ENCODE assay signal across 12 cellular contexts in genomic region chr6:4460595-4461475, GRCh38.
DNase-seq lines count a peak whose midpoint lies in the region; ATAC-seq and TF ChIP-seq lines count a peak whose summit lies in the region.
"Had no signal": no experiment of that assay in that cellular context is flagged by ENCODE, and none has a peak within 500 bp of the region (broad histone marks: within the 10 kb centered on the region; RNA-seq: fewer than 3 reads in every experiment).

No MANE protein-coding gene starts in this region.

- H3K4me1 Mint-ChIP-seq in neural progenitor cell = peaks cover 23% of the 10 kb centered on the region
- H3K4me1 Mint-ChIP-seq in naive thymus-derived CD8-positive, alpha-beta T cell = no peaks in the 10 kb centered on the region
- H3K4me1 Mint-ChIP-seq: stimulated activated effector memory CD8-positive, alpha-beta T cell treated with anti-CD3 and anti-CD28 coated beads, Interleukin-12 subunit alpha, Interleukin-12 subunit beta, amount 100 ng/mL, for 72 hours had no signal

- POLR2A ChIA-PET in naive thymus-derived CD8-positive, alpha-beta T cell (lab: Charles Lee) = no interaction called here

- H3K27me3 ChIP-seq in ascending aorta (no peaks in the 10 kb centered on the region), gastroesophageal sphincter (no peaks in the 10 kb centered on the region), neural progenitor cell (no peaks in the 10 kb centered on the region)

- DNase-seq in ascending aorta (ENCODE audit: low spot score in 2 of 2) (peak; percentile 9 to 81), neural progenitor cell (ENCODE audit: low spot score) (peak; percentile 54), ureter (ENCODE audit: low spot score) (peak; percentile 77)
- DNase-seq in activated CD4-positive, alpha-beta T cell treated with anti-CD3 and anti-CD28 coated beads for 1 hour = no peak
- DNase-seq in naive thymus-derived CD8-positive, alpha-beta T cell = no peak
- DNase-seq: activated T-cell treated with anti-CD3 and anti-CD28 coated beads, Interleukin-2, amount 50 U/mL, for 4 hours had no signal

- peaks cover 2% of the 10 kb centered on the region for H3K9me3 Mint-ChIP-seq in neural progenitor cell
- H3K9me3 Mint-ChIP-seq in naive thymus-derived CD8-positive, alpha-beta T cell = peaks cover 0 to 3% (median 0%) of the 10 kb centered on the region in 9 donors
- H3K9me3 Mint-ChIP-seq: activated T-cell treated with anti-CD3 and anti-CD28 coated beads, Interleukin-2, amount 50 U/mL, for 4 hours; stimulated activated effector memory CD8-positive, alpha-beta T cell treated with anti-CD3 and anti-CD28 coated beads, Interleukin-12 subunit alpha, Interleukin-12 subunit beta, amount 100 ng/mL, for 72 hours; T-helper 1 cell treated with Interleukin-12 subunit alpha and Interleukin-12 subunit beta and Interleukin-4 antibody, amounts not matched to agents 30 μg/mL and 1 μg/mL, for 36 hours had no signal

- TF ChIP-seq EP300 in gastroesophageal sphincter (IDR thresholded peaks at IDR 0.05) = no peak

- peak overlapping the region; percentile 2 for H3K4me2 ChIP-seq in neural progenitor cell

- peak overlapping the region in 1 of 2 donors; percentile 27 for H3K4me3 ChIP-seq in ascending aorta
- H3K4me3 ChIP-seq in gastroesophageal sphincter = no peak overlapping the region
- H3K4me3 ChIP-seq in neural progenitor cell = no peak overlapping the region

- ATAC-seq in gastroesophageal sphincter (peak; percentile 94), HG03175 (IDR thresholded peaks at IDR 0.05; ENCODE audit: unreplicated experiment) (no peak), HG02885 (IDR thresholded peaks at IDR 0.05; ENCODE audit: poor library complexity, unreplicated experiment) (no peak)
- no peak for ATAC-seq in naive thymus-derived CD8-positive, alpha-beta T cell
- ATAC-seq: activated T-cell treated with anti-CD3 and anti-CD28 coated beads, Interleukin-2, amount 50 U/mL, for 4 hours; stimulated activated effector memory CD8-positive, alpha-beta T cell treated with anti-CD3 and anti-CD28 coated beads, Interleukin-12 subunit alpha, Interleukin-12 subunit beta, amount 100 ng/mL, for 72 hours had no signal

- no peak for TF ChIP-seq POLR2A in gastroesophageal sphincter (IDR thresholded peaks at IDR 0.05)

- H3K27ac ChIP-seq in ascending aorta = peak overlapping the region; percentile 44 to 63
- peak overlapping the region; percentile 44 to 79 (median 72) for H3K27ac ChIP-seq in gastroesophageal sphincter
- H3K27ac ChIP-seq in neural progenitor cell = no peak overlapping the region
- H3K27ac ChIP-seq: parathyroid adenoma had no signal

- no peak overlapping the region for H3K4me3 Mint-ChIP-seq in neural progenitor cell
- no peak overlapping the region for H3K4me3 Mint-ChIP-seq in naive thymus-derived CD8-positive, alpha-beta T cell
- H3K4me3 Mint-ChIP-seq: activated T-cell treated with anti-CD3 and anti-CD28 coated beads, Interleukin-2, amount 50 U/mL, for 4 hours; stimulated activated effector memory CD8-positive, alpha-beta T cell treated with anti-CD3 and anti-CD28 coated beads, Interleukin-12 subunit alpha, Interleukin-12 subunit beta, amount 100 ng/mL, for 72 hours; T-helper 1 cell treated with Interleukin-12 subunit alpha and Interleukin-12 subunit beta and Interleukin-4 antibody, amounts not matched to agents 30 μg/mL and 1 μg/mL, for 36 hours had no signal

- intact Hi-C loops in ascending aorta (cut with DNase I) = no loop called here

- WGBS in gastroesophageal sphincter (ENCODE audit: low coverage in 1 of 2), 2 donors = 34 to 46% methylated on average over 12 of the region's 21 CpGs

- H3F3A ChIP-seq in neural progenitor cell (ENCODE audit: low read depth) = no peaks in the 10 kb centered on the region

- no peaks in the 10 kb centered on the region for H3K79me2 ChIP-seq in neural progenitor cell (ENCODE audit: low read depth)
- H3K79me2 ChIP-seq: parathyroid adenoma had no signal

- H3K4me1 ChIP-seq in ascending aorta = peaks cover 7 to 10% of the 10 kb centered on the region in 2 donors
- peaks cover 3 to 29% (median 18%) of the 10 kb centered on the region in 3 donors for H3K4me1 ChIP-seq in gastroesophageal sphincter
- peaks cover 15% of the 10 kb centered on the region for H3K4me1 ChIP-seq in neural progenitor cell
- H3K4me1 ChIP-seq: parathyroid adenoma had no signal

- TF ChIP-seq CTCF in ascending aorta (IDR thresholded peaks at IDR 0.05) = no peak
- no peak for TF ChIP-seq CTCF in gastroesophageal sphincter (IDR thresholded peaks at IDR 0.05)
- TF ChIP-seq CTCF in neural progenitor cell (IDR thresholded peaks at IDR 0.05) = no peak

- no peaks in the 10 kb centered on the region for H4K20me1 ChIP-seq in neural progenitor cell (ENCODE audit: low read depth)

- no peaks in the 10 kb centered on the region for H3K27me3 Mint-ChIP-seq in neural progenitor cell (ENCODE audit: insufficient read depth, low read depth)
- peaks cover 0 to 16% (median 9%) of the 10 kb centered on the region in 5 donors for H3K27me3 Mint-ChIP-seq in naive thymus-derived CD8-positive, alpha-beta T cell

- H3K36me3 Mint-ChIP-seq in neural progenitor cell = no peaks in the 10 kb centered on the region
- H3K36me3 Mint-ChIP-seq in naive thymus-derived CD8-positive, alpha-beta T cell = no peaks in the 10 kb centered on the region
- H3K36me3 Mint-ChIP-seq: stimulated activated effector memory CD8-positive, alpha-beta T cell treated with anti-CD3 and anti-CD28 coated beads, Interleukin-12 subunit alpha, Interleukin-12 subunit beta, amount 100 ng/mL, for 72 hours had no signal

- H3K9me3 ChIP-seq in ascending aorta (no peaks in the 10 kb centered on the region), gastroesophageal sphincter (peaks cover 0 to 8% (median 0%) of the 10 kb centered on the region in 3 donors), neural progenitor cell (ENCODE audit: low read depth) (no peaks in the 10 kb centered on the region)

- no peak overlapping the region for H3K9ac ChIP-seq in neural progenitor cell
- H3K9ac ChIP-seq: parathyroid adenoma had no signal

- H2AFZ ChIP-seq in neural progenitor cell (replicated peaks) = peak overlapping the region; percentile 64
- H2AFZ ChIP-seq: parathyroid adenoma had no signal

- H3K27ac Mint-ChIP-seq in neural progenitor cell = peak overlapping the region; percentile 35
- H3K27ac Mint-ChIP-seq in naive thymus-derived CD8-positive, alpha-beta T cell = peak overlapping the region in 1 of 10 donors; percentile 57
- H3K27ac Mint-ChIP-seq: stimulated activated effector memory CD8-positive, alpha-beta T cell treated with anti-CD3 and anti-CD28 coated beads, Interleukin-12 subunit alpha, Interleukin-12 subunit beta, amount 100 ng/mL, for 72 hours; T-helper 1 cell treated with Interleukin-12 subunit alpha and Interleukin-12 subunit beta and Interleukin-4 antibody, amounts not matched to agents 30 μg/mL and 1 μg/mL, for 36 hours had no signal

- H3K36me3 ChIP-seq in ascending aorta (no peaks in the 10 kb centered on the region), gastroesophageal sphincter (no peaks in the 10 kb centered on the region), neural progenitor cell (no peaks in the 10 kb centered on the region)

Comparison
In these comparisons a context has a peak if more than half of its experiments do, and no peak if none do; other contexts are left out.
1. DNase-seq: peak in ascending aorta (2 of 2), neural progenitor cell (single experiment) and ureter (single experiment); none in activated CD4-positive, alpha-beta T cell treated with anti-CD3 and anti-CD28 coated beads for 1 hour (single experiment) and naive thymus-derived CD8-positive, alpha-beta T cell (0 of 10).